1 cellular context compared by ENCODE assay signal in the genomic region with DNA sequence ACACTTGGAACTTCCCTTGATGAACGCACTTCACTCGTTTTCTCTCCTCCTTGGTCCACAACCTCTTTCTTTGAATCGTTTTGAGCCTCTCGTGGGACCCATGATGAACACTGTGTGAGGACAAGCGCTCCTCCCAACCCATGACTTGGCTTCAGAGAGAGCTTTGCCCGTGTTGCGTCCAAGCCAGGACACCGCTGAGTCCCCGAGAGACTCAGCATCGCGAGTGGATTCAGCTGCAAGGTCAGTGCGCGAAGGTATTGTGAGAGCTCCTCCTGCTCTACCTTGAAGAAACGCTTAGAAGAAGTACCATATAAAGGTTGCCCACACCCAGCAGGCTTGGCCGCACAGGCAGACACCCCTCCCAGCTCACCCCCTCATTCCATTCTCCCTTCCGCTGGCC.
TF ChIP-seq lines count a peak whose summit lies in the region.

No MANE protein-coding gene starts in this region.

TF ChIP-seq in H1, 55 proteins besides CTCF, POLR2A, EP300 and RAD21:
- TF ChIP-seq SP1 (IDR thresholded peaks at IDR 0.05; ENCODE audit: low read depth, low read length) (no peak), CHD1 (IDR thresholded peaks at IDR 0.05; ENCODE audit: low read depth, low read length) (no peak), MAX (IDR thresholded peaks at IDR 0.05) (no peak), HDAC6 (IDR thresholded peaks at IDR 0.05; ENCODE audit: low read depth, low read length) (no peak), ZNF274 (IDR thresholded peaks at IDR 0.05; ENCODE audit: borderline replicate concordance, extremely low read depth, low read length) (no peak), RFX5 (IDR thresholded peaks at IDR 0.05; ENCODE audit: borderline replicate concordance, low read depth, low read length) (no peak), CHD2 (IDR thresholded peaks at IDR 0.05; ENCODE audit: low read length) (no peak), RNF2 (IDR thresholded peaks at IDR 0.05; ENCODE audit: borderline replicate concordance, low read depth, low read length, missing control alignments, poor library complexity, severe bottlenecking) (no peak), CHD7 (IDR thresholded peaks at IDR 0.05; ENCODE audit: insufficient replicate concordance, low read length) (no peak), CEBPB (IDR thresholded peaks at IDR 0.05; ENCODE audit: low read depth, low read length) (no peak), ATF3 (IDR thresholded peaks at IDR 0.05; ENCODE audit: insufficient read depth, low read depth, low read length) (no peak), PHF8 (conservative IDR thresholded peaks at IDR 0.05; ENCODE audit: low read depth, low read length) (no peak), GABPA (IDR thresholded peaks at IDR 0.05; ENCODE audit: borderline replicate concordance, insufficient read depth, low read length) (no peak), SUZ12 (IDR thresholded peaks at IDR 0.05; ENCODE audit: low read length) (no peak), SRF (IDR thresholded peaks at IDR 0.05; ENCODE audit: low read depth, low read length) (no peak), RXRA (IDR thresholded peaks at IDR 0.05; ENCODE audit: insufficient read depth, low read depth, low read length) (no peak), USF2 (IDR thresholded peaks at IDR 0.05; ENCODE audit: low read length) (no peak)
- TF ChIP-seq, protein P1, sequence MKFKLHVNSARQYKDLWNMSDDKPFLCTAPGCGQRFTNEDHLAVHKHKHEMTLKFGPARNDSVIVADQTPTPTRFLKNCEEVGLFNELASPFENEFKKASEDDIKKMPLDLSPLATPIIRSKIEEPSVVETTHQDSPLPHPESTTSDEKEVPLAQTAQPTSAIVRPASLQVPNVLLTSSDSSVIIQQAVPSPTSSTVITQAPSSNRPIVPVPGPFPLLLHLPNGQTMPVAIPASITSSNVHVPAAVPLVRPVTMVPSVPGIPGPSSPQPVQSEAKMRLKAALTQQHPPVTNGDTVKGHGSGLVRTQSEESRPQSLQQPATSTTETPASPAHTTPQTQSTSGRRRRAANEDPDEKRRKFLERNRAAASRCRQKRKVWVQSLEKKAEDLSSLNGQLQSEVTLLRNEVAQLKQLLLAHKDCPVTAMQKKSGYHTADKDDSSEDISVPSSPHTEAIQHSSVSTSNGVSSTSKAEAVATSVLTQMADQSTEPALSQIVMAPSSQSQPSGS (IDR thresholded peaks at IDR 0.05; ENCODE audit: low read length), result no peak
